ENCODE assay signal across 7 cellular contexts in the genomic region with DNA sequence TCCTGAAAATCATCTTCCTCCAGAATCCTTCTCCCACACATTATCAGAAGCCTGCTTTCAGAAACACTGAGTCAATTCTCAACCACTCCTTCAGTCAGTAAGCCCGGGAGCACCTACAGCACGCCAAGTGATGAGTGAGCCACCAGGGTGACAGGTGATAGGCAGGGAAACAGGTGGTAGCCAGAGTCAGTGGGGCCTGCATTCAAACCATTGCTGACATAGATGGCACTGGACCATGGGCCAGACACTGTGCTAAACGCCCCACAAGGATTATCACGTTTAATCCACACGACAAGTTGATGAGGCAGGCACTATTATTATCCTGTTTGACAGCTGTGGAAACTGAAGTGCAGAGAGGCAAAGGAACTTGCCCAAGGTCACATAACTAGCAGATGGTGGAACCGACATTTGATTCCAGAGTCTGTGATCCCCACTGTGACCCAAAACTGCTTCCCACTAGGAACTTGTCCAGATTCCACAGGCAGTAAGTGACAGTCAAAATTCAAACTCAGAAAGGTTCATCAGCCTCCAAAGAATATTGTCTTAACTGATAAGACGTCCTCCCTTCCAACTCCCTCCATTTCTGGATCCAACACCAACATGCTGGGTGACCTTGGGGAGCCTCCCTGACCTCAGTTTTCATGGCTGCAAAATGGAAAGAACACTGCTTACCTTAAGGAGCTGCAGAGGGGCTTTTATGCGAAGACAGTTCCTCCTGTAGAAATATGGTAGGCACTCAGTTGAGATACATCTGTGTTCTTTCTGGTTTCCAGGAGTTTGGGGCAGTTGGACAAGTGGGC. TPM values are rescaled to one million over a fixed set of nuclear protein-coding genes. Genes with fewer than 3 reads are reported as not detected.
DNase-seq lines count a peak whose midpoint lies in the region; ATAC-seq and TF ChIP-seq lines count a peak whose summit lies in the region.

No MANE protein-coding gene starts in this region.

- TSS peak; percentile 56 for BruUV-seq in IMR-90 (replicated peaks; lab: Mats Ljungman, UMichigan)

- H3K18ac ChIP-seq in IMR-90 (ENCODE audit: low read depth, low read length): peak overlapping the region; percentile 70

- dilution Hi-C loops in IMR-90 (cut with HindIII; ENCODE audit: low sequenced_read_pairs, unreplicated experiment): no loop called here

- CTCF ChIA-PET in IMR-90 (lab: Yijun Ruan, JAX): interaction anchor here (1.1 to 1.3 kb wide), 2 partner anchors 11 to 90 kb away, joined by 3 to 4 read pairs; no protein-coding TSS in a partner anchor

- no peaks in the 10 kb centered on the region; the same call in 1 of the 2 replicates for H4K20me1 ChIP-seq in IMR-90 (ENCODE audit: insufficient read depth, low read length)

- peak overlapping the region; percentile 42 to 98 for H4K8ac ChIP-seq in IMR-90 (ENCODE audit: low read depth in 2 of 2, low read length in 2 of 2)

- DNase-seq in IMR-90: peak; percentile 44
- DNase-seq in WERI-Rb-1: peak; percentile 58
- DNase-seq in foreskin keratinocyte: peak in 1 of 2 donors; percentile 72
- peak; percentile 39 for DNase-seq in stimulated activated CD4-positive, alpha-beta T cell treated with anti-CD3 and anti-CD28 coated beads, Interleukin-4, amount 100 ng/mL, for 24 hours
- no peak for DNase-seq in NCI-H345 treated with DMSO at 0.1 percent for 48 hours (lab: John Stamatoyannopoulos, UW; ENCODE audit: unreplicated experiment)
- no peak for DNase-seq in GM19238 (ENCODE audit: insufficient read length, low spot score)

- H3K79me1 ChIP-seq in IMR-90 (ENCODE audit: low read depth in 1 of 2, low read length in 2 of 2): peaks cover 4 to 54% of the 10 kb centered on the region in 2 experiments; a peak in 3 of 4 replicates

- in situ Hi-C loops in IMR-90 (cut with MboI; ENCODE audit: low sequenced_read_pairs): no loop called here

- peak overlapping the region; percentile 95 for H3K4ac ChIP-seq in IMR-90 (ENCODE audit: low read depth, low read length)

- whole genome bisulfite sequencing in IMR-90 (ENCODE audit: extremely low coverage in 2 of 2, insufficient read length in 1 of 2), 2 experiments: 67% methylated on average over 2 of the region's 8 CpGs; no CpG with 5 or more reads in 1 of the 2 experiments

- peak overlapping the region; percentile 55 for H3K14ac ChIP-seq in IMR-90 (replicated peaks; ENCODE audit: low read depth, low read length)

- H2BK120ac ChIP-seq in IMR-90 (ENCODE audit: low read depth, low read length): peak overlapping the region; percentile 98

- peak overlapping the region; percentile 97 for H3K23ac ChIP-seq in IMR-90 (ENCODE audit: low read depth, low read length)

- H2AK9ac ChIP-seq in IMR-90 (replicated peaks; ENCODE audit: low read depth, low read length, poor library complexity): peak overlapping the region; percentile 97

- H2AK5ac ChIP-seq in IMR-90 (ENCODE audit: low read depth, low read length): peak overlapping the region; percentile 98

- no peak for TF ChIP-seq CTCF in IMR-90 (conservative IDR thresholded peaks at IDR 0.05; ENCODE audit: low read depth, low read length)
- TF ChIP-seq CTCF in WERI-Rb-1 (IDR thresholded peaks at IDR 0.05; ENCODE audit: low read depth, low read length): no peak
- no peak for TF ChIP-seq CTCF in foreskin keratinocyte (conservative IDR thresholded peaks at IDR 0.05)

- no peaks in the 10 kb centered on the region for H3K36me3 ChIP-seq in IMR-90 (ENCODE audit: control insufficient read depth, insufficient read depth, low read length)
- H3K36me3 ChIP-seq in WERI-Rb-1: no peaks in the 10 kb centered on the region

- H3K4me3 ChIP-seq in IMR-90 (ENCODE audit: insufficient read depth, low read depth, low read length) (no peak overlapping the region; the same call in 1 of the 2 replicates), WERI-Rb-1 (ENCODE audit: low read depth, low read length) (no peak overlapping the region)

- peak overlapping the region; percentile 98 for H4K91ac ChIP-seq in IMR-90 (ENCODE audit: insufficient read depth, low read depth, low read length)

- H4K5ac ChIP-seq in IMR-90 (ENCODE audit: low read depth, low read length): peak overlapping the region; percentile 50

- H3K9me3 ChIP-seq in IMR-90 (ENCODE audit: control insufficient read depth, insufficient read depth, low read length): no peaks in the 10 kb centered on the region
- H3K9me3 ChIP-seq in WERI-Rb-1 (ENCODE audit: severe bottlenecking): peaks cover 11% of the 10 kb centered on the region

- H3K27ac ChIP-seq in IMR-90 (ENCODE audit: insufficient read depth, low read length) (peak overlapping the region; percentile 88), WERI-Rb-1 (peak overlapping the region; percentile 6), foreskin keratinocyte (peak overlapping the region; percentile 99)

- H3K56ac ChIP-seq in IMR-90 (ENCODE audit: extremely low read depth, insufficient read depth, low read length): peak overlapping the region; percentile 77

- H3K4me1 ChIP-seq in IMR-90 (ENCODE audit: control insufficient read depth, insufficient read depth, low read length) (peaks cover 29% of the 10 kb centered on the region), foreskin keratinocyte (peaks cover 30% of the 10 kb centered on the region)

- H2AFZ ChIP-seq in IMR-90 (replicated peaks; ENCODE audit: low read length, poor library complexity): peak overlapping the region; percentile 67

- intact Hi-C loops in IMR-90 (cut with micrococcal nuclease): no loop called here

- H2BK20ac ChIP-seq in IMR-90 (ENCODE audit: low read depth, low read length): peak overlapping the region; percentile 97

- peak overlapping the region; percentile 36; the same call in 1 of the 2 replicates for H3K9ac ChIP-seq in IMR-90 (ENCODE audit: low read depth, low read length)

- peak overlapping the region; percentile 96 for H2BK15ac ChIP-seq in IMR-90 (ENCODE audit: low read depth, low read length)

- H3K4me2 ChIP-seq in IMR-90 (ENCODE audit: low read depth, low read length): peak overlapping the region; percentile 60

- ATAC-seq in IMR-90 (ENCODE audit: low read depth) (no peak), foreskin keratinocyte (peak; percentile 10), GM19023 (IDR thresholded peaks at IDR 0.05; ENCODE audit: unreplicated experiment) (no peak)

- H2BK5ac ChIP-seq in IMR-90 (ENCODE audit: low read depth, low read length, poor library complexity, severe bottlenecking): peak overlapping the region; percentile 99

- H3K9me1 ChIP-seq in IMR-90 (ENCODE audit: insufficient read depth, low read length): peaks cover 32% of the 10 kb centered on the region

- POLR2A ChIA-PET in IMR-90 (lab: Charles Lee; ENCODE audit: unreplicated experiment): interaction anchor here (1.0 kb wide), 1 partner anchor 23 kb away, joined by 4 read pairs; no protein-coding TSS in a partner anchor

- no peak for TF ChIP-seq RAD21 in IMR-90 (IDR thresholded peaks at IDR 0.05; ENCODE audit: low read length)

- H3K27me3 ChIP-seq in IMR-90 (ENCODE audit: control insufficient read depth, insufficient read depth, low read length) (no peaks in the 10 kb centered on the region), WERI-Rb-1 (ENCODE audit: insufficient read depth, low read depth, severe bottlenecking) (no peaks in the 10 kb centered on the region), foreskin keratinocyte (no peaks in the 10 kb centered on the region)

- no peak for TF ChIP-seq POLR2A in IMR-90 (IDR thresholded peaks at IDR 0.05; ENCODE audit: low read depth, low read length)

TF ChIP-seq in IMR-90, 13 proteins besides CTCF, POLR2A, EP300 and RAD21:
- TF ChIP-seq RCOR1 (IDR thresholded peaks at IDR 0.05; ENCODE audit: insufficient replicate concordance, low read length) (no peak), MAZ (IDR thresholded peaks at IDR 0.05; ENCODE audit: borderline replicate concordance, low read depth, low read length) (no peak), BHLHE40 (IDR thresholded peaks at IDR 0.05; ENCODE audit: low read depth, low read length) (no peak), FOS (IDR thresholded peaks at IDR 0.05; ENCODE audit: low read depth, low read length) (no peak), MXI1 (IDR thresholded peaks at IDR 0.05; ENCODE audit: borderline replicate concordance, low read depth, low read length) (no peak), NFE2L2 (IDR thresholded peaks at IDR 0.05; ENCODE audit: low read depth, low read length) (no peak), RFX5 (IDR thresholded peaks at IDR 0.05; ENCODE audit: low read depth, low read length) (no peak), CEBPB (IDR thresholded peaks at IDR 0.05; ENCODE audit: low read depth, low read length) (no peak), SMC3 (IDR thresholded peaks at IDR 0.05; ENCODE audit: low read depth, low read length) (no peak), CHD1 (IDR thresholded peaks at IDR 0.05; ENCODE audit: low read depth, low read length) (no peak), MAFK (IDR thresholded peaks at IDR 0.05; ENCODE audit: low read depth, low read length) (no peak)
- TF ChIP-seq, protein P1, sequence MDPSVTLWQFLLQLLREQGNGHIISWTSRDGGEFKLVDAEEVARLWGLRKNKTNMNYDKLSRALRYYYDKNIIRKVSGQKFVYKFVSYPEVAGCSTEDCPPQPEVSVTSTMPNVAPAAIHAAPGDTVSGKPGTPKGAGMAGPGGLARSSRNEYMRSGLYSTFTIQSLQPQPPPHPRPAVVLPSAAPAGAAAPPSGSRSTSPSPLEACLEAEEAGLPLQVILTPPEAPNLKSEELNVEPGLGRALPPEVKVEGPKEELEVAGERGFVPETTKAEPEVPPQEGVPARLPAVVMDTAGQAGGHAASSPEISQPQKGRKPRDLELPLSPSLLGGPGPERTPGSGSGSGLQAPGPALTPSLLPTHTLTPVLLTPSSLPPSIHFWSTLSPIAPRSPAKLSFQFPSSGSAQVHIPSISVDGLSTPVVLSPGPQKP (IDR thresholded peaks at IDR 0.05; ENCODE audit: borderline replicate concordance, low read depth, low read length): no peak
- TF ChIP-seq, protein P2, sequence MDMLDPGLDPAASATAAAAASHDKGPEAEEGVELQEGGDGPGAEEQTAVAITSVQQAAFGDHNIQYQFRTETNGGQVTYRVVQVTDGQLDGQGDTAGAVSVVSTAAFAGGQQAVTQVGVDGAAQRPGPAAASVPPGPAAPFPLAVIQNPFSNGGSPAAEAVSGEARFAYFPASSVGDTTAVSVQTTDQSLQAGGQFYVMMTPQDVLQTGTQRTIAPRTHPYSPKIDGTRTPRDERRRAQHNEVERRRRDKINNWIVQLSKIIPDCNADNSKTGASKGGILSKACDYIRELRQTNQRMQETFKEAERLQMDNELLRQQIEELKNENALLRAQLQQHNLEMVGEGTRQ (IDR thresholded peaks at IDR 0.05; ENCODE audit: low read depth, low read length): no peak

RNA-seq across cellular contexts. Expression of a gene that starts 23.9 kb away (rescaled TPM):
- 14.0 and 20.8 TPM in 2 replicates for total RNA-seq in IMR-90 (2012; rRNA removed)
- 14.7 and 21.5 TPM in 2 replicates for polyA plus RNA-seq in IMR-90 (2012; rRNA removed)
- polyA plus RNA-seq in IMR-90 (2012; cell fraction: cytosol; rRNA removed): 3.9 and 6.4 TPM in 2 replicates
- 3.2 and 18.6 TPM in 2 replicates for polyA plus RNA-seq in IMR-90 (2012; cell fraction: nucleus; rRNA removed; ENCODE audit: low replicate concordance)
- total RNA-seq in foreskin keratinocyte: 70.0 and 75.8 TPM in 2 replicates
- 26.4 and 32.2 TPM in 2 replicates for polyA plus RNA-seq in foreskin keratinocyte

Comparison
In these comparisons a context has a peak if more than half of its experiments do, and no peak if none do; other contexts are left out.
1. DNase-seq: peak in IMR-90 (single experiment), WERI-Rb-1 (single experiment) and stimulated activated CD4-positive, alpha-beta T cell treated with anti-CD3 and anti-CD28 coated beads, Interleukin-4, amount 100 ng/mL, for 24 hours (single experiment); none in NCI-H345 treated with DMSO at 0.1 percent for 48 hours (single experiment) and GM19238 (single experiment).
2. H3K27ac ChIP-seq: peak in every context shown above with its lines; median percentile 99 in foreskin keratinocyte; 88 in IMR-90; 6 in WERI-Rb-1.